Comparison of ENCODE assay signal across 12 cellular contexts in genomic region chr6:156662025-156662445, GRCh38.
DNase-seq lines count a peak whose midpoint lies in the region; ATAC-seq and TF ChIP-seq lines count a peak whose summit lies in the region.
"Had no signal": no experiment of that assay in that cellular context is flagged by ENCODE, and none has a peak within 500 bp of the region (broad histone marks: within the 10 kb centered on the region; RNA-seq: fewer than 3 reads in every experiment).

No MANE protein-coding gene starts in this region.

- H3K36me3 Mint-ChIP-seq in endodermal cell (ENCODE audit: low read depth): no peaks in the 10 kb centered on the region

- ATAC-seq in HG03378 (IDR thresholded peaks at IDR 0.05; ENCODE audit: unreplicated experiment) (no peak), GM19463 (IDR thresholded peaks at IDR 0.05; ENCODE audit: unreplicated experiment) (no peak)

- no peak overlapping the region for H3K27ac ChIP-seq in endodermal cell (ENCODE audit: low read depth, low read length)
- no peak overlapping the region for H3K27ac ChIP-seq in coronary artery
- H3K27ac ChIP-seq in prostate gland: no peak overlapping the region
- H3K27ac ChIP-seq: SK-N-MC, skin epidermis had no signal

- peak; percentile 77 for DNase-seq in ELF-1 (ENCODE audit: low read depth, low spot score)
- DNase-seq in LNCaP clone FGC (ENCODE audit: low read depth): peak; percentile 41
- DNase-seq in endodermal cell: peak; percentile 96
- DNase-seq in renal cortical epithelial cell (ENCODE audit: low read depth): peak; percentile 17
- DNase-seq in coronary artery (ENCODE audit: low spot score): no peak
- no peak for DNase-seq in prostate gland (ENCODE audit: low spot score)
- DNase-seq: cerebellar nuclear complex, HCEC 1CT had no signal

- peaks cover 21% of the 10 kb centered on the region for H3K4me1 Mint-ChIP-seq in endodermal cell

- peak overlapping the region; percentile 84 for H3K27ac Mint-ChIP-seq in endodermal cell

- no peak overlapping the region for H3K4me3 Mint-ChIP-seq in endodermal cell

- peaks cover 7% of the 10 kb centered on the region for H3K27me3 Mint-ChIP-seq in endodermal cell (ENCODE audit: insufficient read depth)

- H3K36me3 ChIP-seq in endodermal cell (ENCODE audit: control insufficient read depth, insufficient read depth, low read length): no peaks in the 10 kb centered on the region
- H3K36me3 ChIP-seq in prostate gland: no peaks in the 10 kb centered on the region

- WGBS in endodermal cell (ENCODE audit: insufficient coverage in 1 of 2, insufficient read length in 1 of 2), 2 experiments: 90 to 92% methylated on average over 12 to 16 of the region's 17 CpGs
- 80% methylated on average over 17 of the region's 17 CpGs for WGBS in prostate gland

- intact Hi-C loops in prostate gland (cut with DNase I): no loop called here

- peaks cover 8% of the 10 kb centered on the region for H3K9me3 ChIP-seq in endodermal cell (ENCODE audit: control insufficient read depth, low read length)
- no peaks in the 10 kb centered on the region for H3K9me3 ChIP-seq in prostate gland

- TF ChIP-seq CTCF in LNCaP clone FGC (IDR thresholded peaks at IDR 0.05; ENCODE audit: control insufficient read depth, extremely low read depth, insufficient read depth) (peak; percentile 82), endodermal cell (conservative IDR thresholded peaks at IDR 0.05) (peak; percentile 98), coronary artery (IDR thresholded peaks at IDR 0.05) (no peak), prostate gland (IDR thresholded peaks at IDR 0.05) (peak in 1 of 4 experiments; percentile 18)

- no peaks in the 10 kb centered on the region for H3K4me1 ChIP-seq in endodermal cell (ENCODE audit: control insufficient read depth, insufficient read depth, low read length)
- no peaks in the 10 kb centered on the region for H3K4me1 ChIP-seq in prostate gland (replicated peaks)

- TF ChIP-seq POLR2A in prostate gland (IDR thresholded peaks at IDR 0.05): no peak

- H3K27me3 ChIP-seq in endodermal cell (ENCODE audit: control insufficient read depth, insufficient read depth, low read length, poor library complexity, severe bottlenecking) (no peaks in the 10 kb centered on the region), prostate gland (replicated peaks; ENCODE audit: insufficient read depth) (no peaks in the 10 kb centered on the region)

- H3K4me3 ChIP-seq in LNCaP clone FGC (ENCODE audit: low read depth, low read length): peak overlapping the region; percentile 39
- no peak overlapping the region for H3K4me3 ChIP-seq in endodermal cell (ENCODE audit: low read length)
- H3K4me3 ChIP-seq in coronary artery: no peak overlapping the region
- H3K4me3 ChIP-seq in prostate gland: no peak overlapping the region
- H3K4me3 ChIP-seq: SK-N-MC, skin epidermis had no signal

- H3K9me3 Mint-ChIP-seq in endodermal cell: peaks cover 10% of the 10 kb centered on the region

- no peak overlapping the region for H3K9ac ChIP-seq in endodermal cell (ENCODE audit: extremely low read depth, low read length, poor library complexity, severe bottlenecking)

Comparison
In these comparisons a context has a peak if more than half of its experiments do, and no peak if none do; other contexts are left out.
1. DNase-seq: peak in ELF-1 (single experiment), LNCaP clone FGC (single experiment), endodermal cell (single experiment) and renal cortical epithelial cell (single experiment); none in coronary artery (single experiment) and prostate gland (single experiment).